ENCODE assay signal across 1 cellular context in the genomic region with DNA sequence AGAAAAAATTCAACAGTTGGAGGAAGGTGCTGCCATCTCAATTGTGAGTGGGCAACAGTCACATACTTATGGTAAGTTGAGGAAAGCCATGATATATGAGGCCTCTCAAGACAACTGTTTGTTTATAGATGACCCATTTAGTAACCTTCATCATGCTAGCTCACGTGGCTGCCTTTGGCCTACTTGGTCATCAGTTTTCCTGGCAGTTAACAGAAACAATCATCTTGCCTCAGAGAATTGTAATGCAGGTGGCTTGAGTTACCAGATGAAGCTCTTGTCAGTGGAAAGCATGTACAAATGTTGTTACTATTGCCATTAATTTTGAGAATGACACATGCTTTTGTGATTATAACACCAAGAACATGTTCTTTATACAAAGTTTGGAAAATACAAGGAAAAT.
A peak's percentile ranks its signal among the peaks of the same experiment; 100 is the strongest.
TF ChIP-seq lines count a peak whose summit lies in the region.

No MANE protein-coding gene starts in this region.

TF ChIP-seq in IMR-90, 13 proteins besides CTCF, POLR2A, EP300 and RAD21:
- TF ChIP-seq, protein P1, sequence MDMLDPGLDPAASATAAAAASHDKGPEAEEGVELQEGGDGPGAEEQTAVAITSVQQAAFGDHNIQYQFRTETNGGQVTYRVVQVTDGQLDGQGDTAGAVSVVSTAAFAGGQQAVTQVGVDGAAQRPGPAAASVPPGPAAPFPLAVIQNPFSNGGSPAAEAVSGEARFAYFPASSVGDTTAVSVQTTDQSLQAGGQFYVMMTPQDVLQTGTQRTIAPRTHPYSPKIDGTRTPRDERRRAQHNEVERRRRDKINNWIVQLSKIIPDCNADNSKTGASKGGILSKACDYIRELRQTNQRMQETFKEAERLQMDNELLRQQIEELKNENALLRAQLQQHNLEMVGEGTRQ (IDR thresholded peaks at IDR 0.05; ENCODE audit: low read depth, low read length) = peak; percentile 59; the same call in 1 of the 2 replicates
- TF ChIP-seq MXI1 (IDR thresholded peaks at IDR 0.05; ENCODE audit: borderline replicate concordance, low read depth, low read length) (no peak), NFE2L2 (IDR thresholded peaks at IDR 0.05; ENCODE audit: low read depth, low read length) (no peak), CEBPB (IDR thresholded peaks at IDR 0.05; ENCODE audit: low read depth, low read length) (no peak), RCOR1 (IDR thresholded peaks at IDR 0.05; ENCODE audit: insufficient replicate concordance, low read length) (no peak), BHLHE40 (IDR thresholded peaks at IDR 0.05; ENCODE audit: low read depth, low read length) (peak; percentile 83), RFX5 (IDR thresholded peaks at IDR 0.05; ENCODE audit: low read depth, low read length) (no peak)
- TF ChIP-seq, protein P2, sequence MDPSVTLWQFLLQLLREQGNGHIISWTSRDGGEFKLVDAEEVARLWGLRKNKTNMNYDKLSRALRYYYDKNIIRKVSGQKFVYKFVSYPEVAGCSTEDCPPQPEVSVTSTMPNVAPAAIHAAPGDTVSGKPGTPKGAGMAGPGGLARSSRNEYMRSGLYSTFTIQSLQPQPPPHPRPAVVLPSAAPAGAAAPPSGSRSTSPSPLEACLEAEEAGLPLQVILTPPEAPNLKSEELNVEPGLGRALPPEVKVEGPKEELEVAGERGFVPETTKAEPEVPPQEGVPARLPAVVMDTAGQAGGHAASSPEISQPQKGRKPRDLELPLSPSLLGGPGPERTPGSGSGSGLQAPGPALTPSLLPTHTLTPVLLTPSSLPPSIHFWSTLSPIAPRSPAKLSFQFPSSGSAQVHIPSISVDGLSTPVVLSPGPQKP (IDR thresholded peaks at IDR 0.05; ENCODE audit: borderline replicate concordance, low read depth, low read length) = no peak
TF ChIP-seq in IMR-90: peak in this region for 2.
